ENCODE assay signal across 8 cellular contexts in the genomic region with DNA sequence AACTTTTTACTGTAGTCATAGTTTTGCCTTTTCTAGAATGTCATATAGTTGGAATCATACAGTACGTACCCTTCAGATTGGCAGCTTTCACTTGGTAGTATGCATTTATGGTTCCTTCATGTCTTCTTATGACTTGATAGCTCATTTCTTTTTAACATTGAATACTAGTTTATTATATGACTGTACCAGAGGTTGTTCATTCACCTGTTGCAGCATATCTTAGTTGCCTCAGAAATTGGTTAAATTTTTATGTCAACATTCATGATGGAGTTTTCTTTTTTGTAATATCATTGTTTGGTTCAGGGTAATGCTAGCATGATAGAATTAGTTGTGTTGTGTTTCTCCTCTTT.
DNase-seq lines count a peak whose midpoint lies in the region; ATAC-seq and TF ChIP-seq lines count a peak whose summit lies in the region.

No MANE protein-coding gene starts in this region.

- DNase-seq in heart right ventricle (no peak), Right ventricle myocardium superior (no peak), lower lobe of right lung (no peak), upper lobe of left lung (no peak), SIG-M5 (lab: John Stamatoyannopoulos, UW) (no peak), NCI-H1048 (lab: John Stamatoyannopoulos, UW) (no peak)
- no peak for DNase-seq in activated T-helper 1 cell treated with anti-CD3 and anti-CD28 coated beads, Interleukin-12 subunit alpha, Interleukin-12 subunit beta, Interleukin-2, Interleukin-4 antibody, amounts not matched to agents 30 ng/mL and 10 ng/mL and 1 ng/mL, durations not matched to agents 14 hours and 24 hours and 36 hours (ENCODE audit: low spot score)

- H3K36me3 ChIP-seq in heart right ventricle (no peaks in the 10 kb centered on the region), lower lobe of right lung (no peaks in the 10 kb centered on the region), upper lobe of left lung (no peaks in the 10 kb centered on the region)

- H3K4me3 ChIP-seq in heart right ventricle (peak overlapping the region; percentile 14 to 56 (median 46)), lower lobe of right lung (peak overlapping the region; percentile 44), upper lobe of left lung (peak overlapping the region in 3 of 4 donors; percentile 22 to 43 (median 38))

- H3K4me1 ChIP-seq in heart right ventricle (peaks cover 0 to 9% (median 0%) of the 10 kb centered on the region in 9 donors), lower lobe of right lung (no peaks in the 10 kb centered on the region), upper lobe of left lung (peaks cover 0 to 5% (median 0%) of the 10 kb centered on the region in 4 donors)

- TF ChIP-seq POLR2A in upper lobe of left lung (IDR thresholded peaks at IDR 0.05), result no peak

- H3K27me3 ChIP-seq in heart right ventricle (peaks cover 0 to 14% (median 9%) of the 10 kb centered on the region in 7 donors), lower lobe of right lung (ENCODE audit: low read depth) (no peaks in the 10 kb centered on the region), upper lobe of left lung (no peaks in the 10 kb centered on the region)

- TF ChIP-seq CTCF in heart right ventricle (IDR thresholded peaks at IDR 0.05), result no peak
- no peak for TF ChIP-seq CTCF in lower lobe of right lung (IDR thresholded peaks at IDR 0.05)
- TF ChIP-seq CTCF in upper lobe of left lung (IDR thresholded peaks at IDR 0.05), result no peak

- no peak for TF ChIP-seq EP300 in upper lobe of left lung (IDR thresholded peaks at IDR 0.05)

- H3K9me3 Mint-ChIP-seq in activated T-helper 1 cell treated with anti-CD3 and anti-CD28 coated beads, Interleukin-12 subunit alpha, Interleukin-12 subunit beta, Interleukin-2, Interleukin-4 antibody, amounts not matched to agents 30 ng/mL and 10 ng/mL and 1 ng/mL, durations not matched to agents 14 hours and 24 hours and 36 hours, result no peaks in the 10 kb centered on the region

- H3K27me3 Mint-ChIP-seq in activated T-helper 1 cell treated with anti-CD3 and anti-CD28 coated beads, Interleukin-12 subunit alpha, Interleukin-12 subunit beta, Interleukin-2, Interleukin-4 antibody, amounts not matched to agents 30 ng/mL and 10 ng/mL and 1 ng/mL, durations not matched to agents 14 hours and 24 hours and 36 hours (ENCODE audit: insufficient read depth), result peaks cover 34% of the 10 kb centered on the region

- no peak overlapping the region for H3K27ac ChIP-seq in heart right ventricle
- H3K27ac ChIP-seq in lower lobe of right lung, result no peak overlapping the region
- H3K27ac ChIP-seq in upper lobe of left lung, result no peak overlapping the region

- peak overlapping the region; percentile 70 for H3K4me3 Mint-ChIP-seq in activated T-helper 1 cell treated with anti-CD3 and anti-CD28 coated beads, Interleukin-12 subunit alpha, Interleukin-12 subunit beta, Interleukin-2, Interleukin-4 antibody, amounts not matched to agents 30 ng/mL and 10 ng/mL and 1 ng/mL, durations not matched to agents 14 hours and 24 hours and 36 hours

- WGBS in heart right ventricle, 2 donors, result 77 to 78% methylated on average over 1 of the region's 1 CpG
- WGBS in upper lobe of left lung, 2 donors, result 71 to 73% methylated on average over 1 of the region's 1 CpG

- no peak overlapping the region for H3K27ac Mint-ChIP-seq in activated T-helper 1 cell treated with anti-CD3 and anti-CD28 coated beads, Interleukin-12 subunit alpha, Interleukin-12 subunit beta, Interleukin-2, Interleukin-4 antibody, amounts not matched to agents 30 ng/mL and 10 ng/mL and 1 ng/mL, durations not matched to agents 14 hours and 24 hours and 36 hours

- ATAC-seq in heart right ventricle, result no peak
- no peak for ATAC-seq in Right ventricle myocardium superior (ENCODE audit: poor library complexity)
- no peak for ATAC-seq in lower lobe of right lung
- ATAC-seq in upper lobe of left lung (ENCODE audit: low FRiP score in 2 of 2), result no peak
- no peak for ATAC-seq in HG03095 (IDR thresholded peaks at IDR 0.05; ENCODE audit: unreplicated experiment)

- no peaks in the 10 kb centered on the region for H3K9me3 ChIP-seq in heart right ventricle
- H3K9me3 ChIP-seq in lower lobe of right lung, result no peaks in the 10 kb centered on the region
- no peaks in the 10 kb centered on the region for H3K9me3 ChIP-seq in upper lobe of left lung

- H3K36me3 Mint-ChIP-seq in activated T-helper 1 cell treated with anti-CD3 and anti-CD28 coated beads, Interleukin-12 subunit alpha, Interleukin-12 subunit beta, Interleukin-2, Interleukin-4 antibody, amounts not matched to agents 30 ng/mL and 10 ng/mL and 1 ng/mL, durations not matched to agents 14 hours and 24 hours and 36 hours (ENCODE audit: low read depth), result no peaks in the 10 kb centered on the region

- intact Hi-C loops in heart right ventricle (cut with DNase I) (no loop called here), Right ventricle myocardium superior (cut with DNase I) (no loop called here), lower lobe of right lung (cut with DNase I) (no loop called here)
- intact Hi-C loops in activated T-helper 1 cell treated with anti-CD3 and anti-CD28 coated beads, Interleukin-12 subunit alpha, Interleukin-12 subunit beta, Interleukin-2, Interleukin-4 antibody, amounts not matched to agents 30 ng/mL and 10 ng/mL and 1 ng/mL, durations not matched to agents 14 hours and 24 hours and 36 hours (cut with micrococcal nuclease), result no loop called here

- peaks cover 12% of the 10 kb centered on the region for H3K4me1 Mint-ChIP-seq in activated T-helper 1 cell treated with anti-CD3 and anti-CD28 coated beads, Interleukin-12 subunit alpha, Interleukin-12 subunit beta, Interleukin-2, Interleukin-4 antibody, amounts not matched to agents 30 ng/mL and 10 ng/mL and 1 ng/mL, durations not matched to agents 14 hours and 24 hours and 36 hours (ENCODE audit: low read depth)
